22 cellular contexts compared by ENCODE assay signal in genomic region chr7:157293413-157293788, GRCh38. TPM values are rescaled to one million over a fixed set of nuclear protein-coding genes. Genes with fewer than 3 reads are reported as not detected.
DNase-seq lines count a peak whose midpoint lies in the region; ATAC-seq, FAIRE-seq and TF ChIP-seq lines count a peak whose summit lies in the region.
"Had no signal": no experiment of that assay in that cellular context is flagged by ENCODE, and none has a peak within 500 bp of the region (broad histone marks: within the 10 kb centered on the region; RNA-seq: fewer than 3 reads in every experiment).

No MANE protein-coding gene starts in this region.

- H3K27me3 ChIP-seq in astrocyte (ENCODE audit: insufficient read depth, low read length) = no peaks in the 10 kb centered on the region
- no peaks in the 10 kb centered on the region for H3K27me3 ChIP-seq in thymus (ENCODE audit: control insufficient read depth, insufficient read depth)

- H3K4me3 ChIP-seq in astrocyte (ENCODE audit: insufficient read depth, low read depth, low read length) (no peak overlapping the region), thymus (ENCODE audit: low read length) (no peak overlapping the region)
- H3K4me3 ChIP-seq: GM12878 had no signal

- no peaks in the 10 kb centered on the region for H3K79me2 ChIP-seq in astrocyte (ENCODE audit: insufficient read depth, low read length)

- H3K4me2 ChIP-seq in astrocyte (ENCODE audit: low read length) = no peak overlapping the region

- peaks cover 2% of the 10 kb centered on the region for H3K27me3 Mint-ChIP-seq in astrocyte (ENCODE audit: low read depth, unreplicated experiment)
- H3K27me3 Mint-ChIP-seq in activated T-cell treated with anti-CD3 and anti-CD28 coated beads, Interleukin-2, amount 50 U/mL, for 24 hours = no peaks in the 10 kb centered on the region

- H3K4me1 ChIP-seq in astrocyte (ENCODE audit: insufficient read depth, low read length) = no peaks in the 10 kb centered on the region
- no peaks in the 10 kb centered on the region for H3K4me1 ChIP-seq in thymus (ENCODE audit: control insufficient read depth, insufficient read depth, low read length)

- H3K27ac ChIP-seq in astrocyte (ENCODE audit: low read depth, low read length) (no peak overlapping the region), thymus (ENCODE audit: low read depth) (peak overlapping the region; percentile 65)
- H3K27ac ChIP-seq: 22Rv1 had no signal

- H3K36me3 ChIP-seq in astrocyte (ENCODE audit: insufficient read depth, low read length) = no peaks in the 10 kb centered on the region
- no peaks in the 10 kb centered on the region for H3K36me3 ChIP-seq in thymus (ENCODE audit: control insufficient read depth, insufficient read depth)

- no peak for TF ChIP-seq CTCF in astrocyte (IDR thresholded peaks at IDR 0.05; ENCODE audit: insufficient read depth, low read depth, low read length)

- H3K4me1 Mint-ChIP-seq in astrocyte (ENCODE audit: low read depth, unreplicated experiment) = peaks cover 2% of the 10 kb centered on the region
- H3K4me1 Mint-ChIP-seq in activated T-cell treated with anti-CD3 and anti-CD28 coated beads, Interleukin-2, amount 50 U/mL, for 24 hours (ENCODE audit: low read depth) = peaks cover 5% of the 10 kb centered on the region
- H3K4me1 Mint-ChIP-seq: IgD-negative memory B cell had no signal

- no peak for FAIRE-seq in astrocyte (lab: Jason Lieb, UNC)
- FAIRE-seq: D721Med, GM12878 had no signal

- H3K27ac Mint-ChIP-seq in astrocyte (ENCODE audit: unreplicated experiment) = no peak overlapping the region
- H3K27ac Mint-ChIP-seq in activated T-cell treated with anti-CD3 and anti-CD28 coated beads, Interleukin-2, amount 50 U/mL, for 24 hours = no peak overlapping the region
- H3K27ac Mint-ChIP-seq: HFFc6, IgD-negative memory B cell had no signal

- H3K4me3 Mint-ChIP-seq in astrocyte (ENCODE audit: unreplicated experiment) = no peak overlapping the region
- H3K4me3 Mint-ChIP-seq in activated T-cell treated with anti-CD3 and anti-CD28 coated beads, Interleukin-2, amount 50 U/mL, for 24 hours = no peak overlapping the region
- H3K4me3 Mint-ChIP-seq: CD4-positive, alpha-beta memory T cell; HFFc6; IgD-negative memory B cell had no signal

- no peaks in the 10 kb centered on the region for H4K20me1 ChIP-seq in astrocyte (ENCODE audit: insufficient read depth, low read length)

- peaks cover 5% of the 10 kb centered on the region for H3K9me3 Mint-ChIP-seq in astrocyte (ENCODE audit: unreplicated experiment)
- H3K9me3 Mint-ChIP-seq in activated T-cell treated with anti-CD3 and anti-CD28 coated beads, Interleukin-2, amount 50 U/mL, for 24 hours = no peaks in the 10 kb centered on the region
- H3K9me3 Mint-ChIP-seq: CD4-positive, alpha-beta memory T cell; IgD-negative memory B cell had no signal

- no peak overlapping the region for H3K9ac ChIP-seq in astrocyte (ENCODE audit: low read length)

- DNase-seq in DMS53 (lab: John Stamatoyannopoulos, UW) (peak; percentile 37), DMS53 treated with DMSO at 0.1 percent for 48 hours (lab: John Stamatoyannopoulos, UW; ENCODE audit: unreplicated experiment) (no peak), astrocyte (ENCODE audit: low read depth) (no peak), 8988T (no peak), COLO829 (ENCODE audit: low spot score) (no peak)
- no peak for DNase-seq in activated T-cell treated with anti-CD3 and anti-CD28 coated beads, Interleukin-2, amount 50 U/mL, for 24 hours
- DNase-seq: GDM1, HFFc6, NCI-H1105 treated with DMSO at 0.1 percent for 48 hours, NCI-H1694 treated with DMSO at 0.1 percent for 48 hours, NCI-H2107, NCI-H2227 treated with DMSO at 0.1 percent for 48 hours, NCI-H524, OCI-M1 had no signal

- H3K9me3 ChIP-seq in astrocyte (ENCODE audit: insufficient read depth, low read depth, low read length) = no peaks in the 10 kb centered on the region
- no peaks in the 10 kb centered on the region for H3K9me3 ChIP-seq in thymus (ENCODE audit: control insufficient read depth)

- no peaks in the 10 kb centered on the region for H3K36me3 Mint-ChIP-seq in astrocyte (ENCODE audit: low read depth, unreplicated experiment)
- no peaks in the 10 kb centered on the region for H3K36me3 Mint-ChIP-seq in activated T-cell treated with anti-CD3 and anti-CD28 coated beads, Interleukin-2, amount 50 U/mL, for 24 hours (ENCODE audit: low read depth)
- H3K36me3 Mint-ChIP-seq: CD4-positive, alpha-beta memory T cell had no signal

- peak overlapping the region; percentile 10 for H2AFZ ChIP-seq in astrocyte (ENCODE audit: low read depth, low read length)

- WGBS in thymus = 90% methylated on average over 13 of the region's 13 CpGs

- peak; percentile 54 for ATAC-seq in esophagus mucosa
- ATAC-seq: GM12878, Right ventricle myocardium inferior had no signal

RNA-seq across cellular contexts. Expression of gene DNAJB6, which starts 43.4 kb away (rescaled TPM):
- 158 and 179 TPM in 2 replicates for total RNA-seq in astrocyte
- 145 TPM for total RNA-seq in esophagus mucosa
- polyA plus RNA-seq in thymus = 166 TPM
